In genomic region chr21:46097826-46098286, GRCh38 we compare ENCODE assay signal across 9 cellular contexts. TPM values are rescaled to one million over a fixed set of nuclear protein-coding genes. Genes with fewer than 3 reads are reported as not detected.
A peak's percentile ranks its signal among the peaks of the same experiment; 100 is the strongest.
DNase-seq lines count a peak whose midpoint lies in the region; ATAC-seq, FAIRE-seq and TF ChIP-seq lines count a peak whose summit lies in the region.
"Had no signal": no experiment of that assay in that cellular context is flagged by ENCODE, and none has a peak within 500 bp of the region (broad histone marks: within the 10 kb centered on the region; RNA-seq: fewer than 3 reads in every experiment).

TSS of gene COL6A2 (plus strand) at chr21:46098112.

- H3K27me3 ChIP-seq in pancreas, result peaks cover 0 to 3% (median under 1%) of the 10 kb centered on the region in 4 donors
- H3K27me3 ChIP-seq in upper lobe of right lung, result peaks cover 44% of the 10 kb centered on the region

- no peaks in the 10 kb centered on the region for H3K9me3 ChIP-seq in pancreas
- peaks cover 8% of the 10 kb centered on the region for H3K9me3 ChIP-seq in upper lobe of right lung

- TF ChIP-seq CTCF in pancreas (IDR thresholded peaks at IDR 0.05) (no peak), upper lobe of right lung (IDR thresholded peaks at IDR 0.05) (peak; percentile 26)

- ATAC-seq in pancreas (peak; percentile 81 to 95 (median 84)), upper lobe of right lung (peak; percentile 78), GM21723 (IDR thresholded peaks at IDR 0.05; ENCODE audit: unreplicated experiment) (no peak), GM21390 (IDR thresholded peaks at IDR 0.05; ENCODE audit: unreplicated experiment) (no peak)

- H3K4me1 ChIP-seq in pancreas (no peaks in the 10 kb centered on the region), upper lobe of right lung (peaks cover 3% of the 10 kb centered on the region)

- intact Hi-C loops in pancreas (cut with DNase I) (no loop called here), upper lobe of right lung (cut with DNase I) (loop anchor here (10.0 kb wide), 1 partner anchor 123 kb away; no protein-coding TSS in a partner anchor)

- peak within 1 kb of the TSS; percentile 23 to 55 (median 36) for H3K4me3 ChIP-seq in pancreas
- peak within 1 kb of the TSS; percentile 57 for H3K4me3 ChIP-seq in upper lobe of right lung

- no peak for FAIRE-seq in pancreas (lab: Jason Lieb, UNC)

- WGBS in pancreas, 2 donors, result 0 to 2% methylated on average over 24 to 58 of the region's 58 CpGs

- peak; percentile 64 for DNase-seq in EL
- peak in 3 of 4 experiments; percentile 17 to 53 (median 41) for DNase-seq in activated naive CD4-positive, alpha-beta T cell (lab: John Stamatoyannopoulos, UW)
- peak; percentile 60 for DNase-seq in glomerular visceral epithelial cell (ENCODE audit: extremely low spot score)
- peak in 5 of 6 donors; percentile 22 to 84 (median 58) for DNase-seq in pancreas
- peak; percentile 72 for DNase-seq in upper lobe of right lung

- H3K36me3 ChIP-seq in pancreas (no peaks in the 10 kb centered on the region), upper lobe of right lung (no peaks in the 10 kb centered on the region)

- peak within 1 kb of the TSS in 1 of 4 donors; percentile 8 for H3K27ac ChIP-seq in pancreas
- H3K27ac ChIP-seq in upper lobe of right lung, result peak within 1 kb of the TSS; percentile 75
- H3K27ac ChIP-seq: KMS-11 had no signal

TF ChIP-seq in PFSK-1, 5 proteins besides CTCF, POLR2A, EP300 and RAD21:
- peak; percentile 66 for TF ChIP-seq POLR2AphosphoS5 (IDR thresholded peaks at IDR 0.05; ENCODE audit: low read depth, low read length)
- TF ChIP-seq FOXP2 (optimal IDR thresholded peaks at IDR 0.05; ENCODE audit: borderline replicate concordance, extremely low read depth, extremely low read length, insufficient read depth), result no peak
- TF ChIP-seq TAF1 (IDR thresholded peaks at IDR 0.05; ENCODE audit: borderline replicate concordance, insufficient read depth, low read length), result 0 out of 2 replicates have a peak, but pooled peaks have one; percentile 29

RNA-seq across cellular contexts. Expression of gene COL6A2, which starts in this region (rescaled TPM):
- 501 TPM for polyA plus RNA-seq in PFSK-1 (2012; ENCODE audit: insufficient read length, low read depth)
- 100 to 1,000 TPM in 1 of 6 donors, 10 to 100 TPM in 5; 15.2 to 135 (median 45.5) TPM for total RNA-seq in pancreas
- 100 to 1,000 TPM in 1 of 2 donors, 10 to 100 TPM in 1; 66.9 to 116 TPM for polyA plus RNA-seq in pancreas
- total RNA-seq in upper lobe of right lung, result 269 TPM

Comparison
In these comparisons a context has a peak if more than half of its experiments do, and no peak if none do; other contexts are left out.
1. ATAC-seq: peak in pancreas (4 of 4) and upper lobe of right lung (single experiment); none in GM21723 (single experiment) and GM21390 (single experiment).
2. Peak in every context shown above with its lines, with median percentiles within 50 percentile points of each other: DNase-seq.